In genomic region chr1:148703973-148704591, GRCh38 we compare ENCODE assay signal across 7 cellular contexts. TPM values are rescaled to one million over a fixed set of nuclear protein-coding genes. Genes with fewer than 3 reads are reported as not detected.
A peak's percentile ranks its signal among the peaks of the same experiment; 100 is the strongest.
DNase-seq lines count a peak whose midpoint lies in the region; ATAC-seq and TF ChIP-seq lines count a peak whose summit lies in the region.
"Not testable (repeated sequence)": the region's sequence is repeated elsewhere in the genome, so short reads cannot be mapped to it uniquely, and the experiment has no call there.
"Had no signal": no experiment of that assay in that cellular context is flagged by ENCODE, and none has a peak within 500 bp of the region (broad histone marks: within the 10 kb centered on the region; RNA-seq: fewer than 3 reads in every experiment).

No MANE protein-coding gene starts in this region.

- not testable (repeated sequence) for H2AFZ ChIP-seq in PC-3 (ENCODE audit: low read length)

- ATAC-seq in PC-3, result peak; percentile 13; the same call in 1 of the 2 replicates
- ATAC-seq in left lobe of liver, result peak; percentile 88
- ATAC-seq in right lobe of liver, result peak; percentile 73 to 89 (median 78)
- peak; percentile 9 for ATAC-seq in memory B cell (ENCODE audit: low read depth)
- peak; percentile 50 for ATAC-seq in naive thymus-derived CD4-positive, alpha-beta T cell

- not testable (repeated sequence) for H3K9me3 Mint-ChIP-seq in memory B cell; naive thymus-derived CD4-positive, alpha-beta T cell

- not testable (repeated sequence) for TF ChIP-seq CTCF in PC-3 (conservative IDR thresholded peaks at IDR 0.05; ENCODE audit: low read depth, low read length); right lobe of liver (IDR thresholded peaks at IDR 0.05)

- CTCF ChIA-PET in PC-3 (lab: Charles Lee); naive thymus-derived CD4-positive, alpha-beta T cell (lab: Charles Lee): not testable (repeated sequence)

- not testable (repeated sequence) for H3K36me3 ChIP-seq in PC-3 (ENCODE audit: low read depth, low read length); right lobe of liver; naive thymus-derived CD4-positive, alpha-beta T cell (ENCODE audit: control insufficient read depth in 2 of 3, insufficient read depth in 3 of 3, low read length in 3 of 3)

- not testable (repeated sequence) for H3K9me3 ChIP-seq in PC-3 (ENCODE audit: low read length); right lobe of liver; naive thymus-derived CD4-positive, alpha-beta T cell (ENCODE audit: control insufficient read depth in 2 of 3, low read length in 3 of 3)

- not testable (repeated sequence) for H3K4me2 ChIP-seq in PC-3 (ENCODE audit: low read length)

- H3K36me3 Mint-ChIP-seq in memory B cell; naive thymus-derived CD4-positive, alpha-beta T cell: not testable (repeated sequence)

- not testable (repeated sequence) for DNase-seq in PC-3; left lobe of liver (ENCODE audit: low spot score); right lobe of liver; memory B cell (ENCODE audit: low spot score in 2 of 2); naive thymus-derived CD4-positive, alpha-beta T cell

- not testable (repeated sequence) for H3K27me3 Mint-ChIP-seq in memory B cell; naive thymus-derived CD4-positive, alpha-beta T cell

- H3K9me2 ChIP-seq in PC-3 (replicated peaks; ENCODE audit: low read length), result not testable (repeated sequence)

- H3K27ac Mint-ChIP-seq in memory B cell; naive thymus-derived CD4-positive, alpha-beta T cell: not testable (repeated sequence)

- BruUV-seq in PC-3 (replicated peaks; lab: Mats Ljungman, UMichigan), result not testable (repeated sequence)

- H3K9ac ChIP-seq in PC-3 (ENCODE audit: low read length), result not testable (repeated sequence)

- WGBS in right lobe of liver (ENCODE audit: insufficient coverage, low coverage, low lambda C conversion rate, missing lambda C conversion rate), result no CpG with 5 or more reads among the region's 5 CpGs

- H3K4me1 Mint-ChIP-seq in memory B cell; naive thymus-derived CD4-positive, alpha-beta T cell: not testable (repeated sequence)

- TF ChIP-seq POLR2A in right lobe of liver (IDR thresholded peaks at IDR 0.05), result not testable (repeated sequence)

- H3K79me2 ChIP-seq in PC-3 (ENCODE audit: low read length), result not testable (repeated sequence)

- H3K27me3 ChIP-seq in PC-3 (ENCODE audit: low read length); right lobe of liver; naive thymus-derived CD4-positive, alpha-beta T cell (ENCODE audit: control insufficient read depth in 2 of 2, insufficient read depth in 2 of 2, low read length in 2 of 2): not testable (repeated sequence)

- H3K4me1 ChIP-seq in PC-3 (ENCODE audit: insufficient read depth, low read length); right lobe of liver; naive thymus-derived CD4-positive, alpha-beta T cell (ENCODE audit: control insufficient read depth in 2 of 2, insufficient read depth in 2 of 2, low read length in 2 of 2): not testable (repeated sequence)

- not testable (repeated sequence) for H3F3A ChIP-seq in PC-3 (ENCODE audit: low read length, unreplicated experiment)

- H3K27ac ChIP-seq in PC-3 (ENCODE audit: low read length); right lobe of liver; naive thymus-derived CD4-positive, alpha-beta T cell (ENCODE audit: low read depth, low read length): not testable (repeated sequence)

- H3K4me3 Mint-ChIP-seq in memory B cell; naive thymus-derived CD4-positive, alpha-beta T cell: not testable (repeated sequence)

- intact Hi-C loops in PC-3 (cut with micrococcal nuclease); right lobe of liver (cut with DNase I); naive thymus-derived CD4-positive, alpha-beta T cell (cut with micrococcal nuclease): not testable (repeated sequence)

- POLR2A ChIA-PET in PC-3 (lab: Charles Lee; ENCODE audit: unreplicated experiment); naive thymus-derived CD4-positive, alpha-beta T cell (lab: Charles Lee): not testable (repeated sequence)

- H4K20me1 ChIP-seq in PC-3 (ENCODE audit: low read length), result not testable (repeated sequence)

- H3K4me3 ChIP-seq in PC-3 (ENCODE audit: low read length); right lobe of liver; naive thymus-derived CD4-positive, alpha-beta T cell (ENCODE audit: low read length): not testable (repeated sequence)

RNA-seq across cellular contexts. Expression of gene NUDT4B, which starts 44.5 kb away (rescaled TPM):
- total RNA-seq in PC-3 (2014; rRNA removed) (18.0 and 29.9 TPM in 2 replicates), left lobe of liver (0.33 TPM), right lobe of liver (10 to 100 TPM in 1 of 6 experiments, 1 to 10 TPM in 4, under 1 TPM in 1; 0.42 to 17.6 (median 2.5) TPM)
- under 1 TPM in 2 of 5 experiments, not detected in 3; 0.62 to 0.69 TPM for total RNA-seq in naive thymus-derived CD4-positive, alpha-beta T cell
- 10 to 100 TPM in 1 of 2 donors, 1 to 10 TPM in 1; 3.7 to 11.2 TPM for polyA plus RNA-seq in naive thymus-derived CD4-positive, alpha-beta T cell
- total RNA-seq: A673; CD4-positive, CD25-positive, alpha-beta regulatory T cell had no signal

Comparison
In these comparisons a context has a peak if more than half of its experiments do, and no peak if none do; other contexts are left out.
1. ATAC-seq: peak in every context shown above with its lines; median percentile 88 in left lobe of liver; 78 in right lobe of liver; 50 in naive thymus-derived CD4-positive, alpha-beta T cell; 13 in PC-3; 9 in memory B cell.